15 cellular contexts compared by ENCODE assay signal in the genomic region with DNA sequence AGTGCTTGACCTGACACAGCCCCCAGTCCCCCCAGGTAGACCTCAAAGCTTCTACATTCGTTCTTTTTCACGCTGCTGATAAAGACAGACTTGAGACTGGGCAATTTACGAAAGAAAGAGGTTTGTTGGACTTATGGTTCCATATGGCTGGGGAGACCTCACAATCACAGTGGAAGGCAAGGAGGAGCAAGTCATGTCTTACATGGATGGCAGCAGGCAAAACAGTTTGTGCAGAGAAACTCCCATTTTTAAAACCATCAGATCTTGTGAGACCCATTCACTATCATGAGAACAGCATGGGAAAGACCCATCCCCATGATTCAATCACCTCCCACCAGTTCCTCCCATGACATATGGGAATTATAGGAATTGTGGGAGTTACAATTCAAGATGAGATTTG. TPM values are rescaled to one million over a fixed set of nuclear protein-coding genes. Genes with fewer than 3 reads are reported as not detected.
"Had no signal": no experiment of that assay in that cellular context is flagged by ENCODE, and none has a peak within 500 bp of the region (broad histone marks: within the 10 kb centered on the region; RNA-seq: fewer than 3 reads in every experiment).

No MANE protein-coding gene starts in this region.

RNA-seq across cellular contexts. Expression of gene CSRP3, which starts 52.7 kb away (rescaled TPM):
- total RNA-seq: activated B cell treated with CpG ODN at 0.5 μM for 24 hours; activated CD4-positive, alpha-beta memory T cell treated with anti-CD3 and anti-CD28 coated beads for 36 hours; activated CD4-positive, alpha-beta memory T cell treated with anti-CD3 and anti-CD28 coated beads, Interleukin-2, amount 10 ng/mL, durations not matched to agents 7 days and 5 days; activated CD4-positive, alpha-beta T cell treated with anti-CD3 and anti-CD28 coated beads for 36 hours; activated CD4-positive, alpha-beta T cell treated with anti-CD3 and anti-CD28 coated beads, Interleukin-2, amount 10 ng/mL, durations not matched to agents 24 days and 14 days; activated CD4-positive, alpha-beta T cell treated with anti-CD3 and anti-CD28 coated beads, Interleukin-2, amount 10 ng/mL, durations not matched to agents 7 days and 5 days; activated CD8-positive, alpha-beta memory T cell treated with anti-CD3 and anti-CD28 coated beads for 36 hours; activated CD8-positive, alpha-beta memory T cell treated with anti-CD3 and anti-CD28 coated beads, Interleukin-2, amount 10 ng/mL, durations not matched to agents 7 days and 5 days; activated CD8-positive, alpha-beta T cell treated with anti-CD3 and anti-CD28 coated beads for 36 hours; activated CD8-positive, alpha-beta T cell treated with anti-CD3 and anti-CD28 coated beads, Interleukin-2, amount 10 ng/mL, durations not matched to agents 7 days and 5 days; T-cell; T-helper 1 cell treated with Interleukin-12 subunit alpha and Interleukin-12 subunit beta and Interleukin-4 antibody, amounts not matched to agents 30 ng/mL and 1 ng/mL, for 36 hours; T-helper 17 cell; T-helper 2 cell treated with Interferon-gamma antibody and Interleukin-4, amounts not matched to agents 100 ng/mL and 5 ng/mL, for 36 hours; WTC11 had no signal
